In genomic region chr12:109619002-109619604, GRCh38 we compare ENCODE assay signal across 1 cellular context.
TF ChIP-seq lines count a peak whose summit lies in the region.

No MANE protein-coding gene starts in this region.

TF ChIP-seq in K562, 482 proteins besides CTCF, POLR2A, EP300 and RAD21 (continued from another document and continues in another):
- TF ChIP-seq, protein P1, sequence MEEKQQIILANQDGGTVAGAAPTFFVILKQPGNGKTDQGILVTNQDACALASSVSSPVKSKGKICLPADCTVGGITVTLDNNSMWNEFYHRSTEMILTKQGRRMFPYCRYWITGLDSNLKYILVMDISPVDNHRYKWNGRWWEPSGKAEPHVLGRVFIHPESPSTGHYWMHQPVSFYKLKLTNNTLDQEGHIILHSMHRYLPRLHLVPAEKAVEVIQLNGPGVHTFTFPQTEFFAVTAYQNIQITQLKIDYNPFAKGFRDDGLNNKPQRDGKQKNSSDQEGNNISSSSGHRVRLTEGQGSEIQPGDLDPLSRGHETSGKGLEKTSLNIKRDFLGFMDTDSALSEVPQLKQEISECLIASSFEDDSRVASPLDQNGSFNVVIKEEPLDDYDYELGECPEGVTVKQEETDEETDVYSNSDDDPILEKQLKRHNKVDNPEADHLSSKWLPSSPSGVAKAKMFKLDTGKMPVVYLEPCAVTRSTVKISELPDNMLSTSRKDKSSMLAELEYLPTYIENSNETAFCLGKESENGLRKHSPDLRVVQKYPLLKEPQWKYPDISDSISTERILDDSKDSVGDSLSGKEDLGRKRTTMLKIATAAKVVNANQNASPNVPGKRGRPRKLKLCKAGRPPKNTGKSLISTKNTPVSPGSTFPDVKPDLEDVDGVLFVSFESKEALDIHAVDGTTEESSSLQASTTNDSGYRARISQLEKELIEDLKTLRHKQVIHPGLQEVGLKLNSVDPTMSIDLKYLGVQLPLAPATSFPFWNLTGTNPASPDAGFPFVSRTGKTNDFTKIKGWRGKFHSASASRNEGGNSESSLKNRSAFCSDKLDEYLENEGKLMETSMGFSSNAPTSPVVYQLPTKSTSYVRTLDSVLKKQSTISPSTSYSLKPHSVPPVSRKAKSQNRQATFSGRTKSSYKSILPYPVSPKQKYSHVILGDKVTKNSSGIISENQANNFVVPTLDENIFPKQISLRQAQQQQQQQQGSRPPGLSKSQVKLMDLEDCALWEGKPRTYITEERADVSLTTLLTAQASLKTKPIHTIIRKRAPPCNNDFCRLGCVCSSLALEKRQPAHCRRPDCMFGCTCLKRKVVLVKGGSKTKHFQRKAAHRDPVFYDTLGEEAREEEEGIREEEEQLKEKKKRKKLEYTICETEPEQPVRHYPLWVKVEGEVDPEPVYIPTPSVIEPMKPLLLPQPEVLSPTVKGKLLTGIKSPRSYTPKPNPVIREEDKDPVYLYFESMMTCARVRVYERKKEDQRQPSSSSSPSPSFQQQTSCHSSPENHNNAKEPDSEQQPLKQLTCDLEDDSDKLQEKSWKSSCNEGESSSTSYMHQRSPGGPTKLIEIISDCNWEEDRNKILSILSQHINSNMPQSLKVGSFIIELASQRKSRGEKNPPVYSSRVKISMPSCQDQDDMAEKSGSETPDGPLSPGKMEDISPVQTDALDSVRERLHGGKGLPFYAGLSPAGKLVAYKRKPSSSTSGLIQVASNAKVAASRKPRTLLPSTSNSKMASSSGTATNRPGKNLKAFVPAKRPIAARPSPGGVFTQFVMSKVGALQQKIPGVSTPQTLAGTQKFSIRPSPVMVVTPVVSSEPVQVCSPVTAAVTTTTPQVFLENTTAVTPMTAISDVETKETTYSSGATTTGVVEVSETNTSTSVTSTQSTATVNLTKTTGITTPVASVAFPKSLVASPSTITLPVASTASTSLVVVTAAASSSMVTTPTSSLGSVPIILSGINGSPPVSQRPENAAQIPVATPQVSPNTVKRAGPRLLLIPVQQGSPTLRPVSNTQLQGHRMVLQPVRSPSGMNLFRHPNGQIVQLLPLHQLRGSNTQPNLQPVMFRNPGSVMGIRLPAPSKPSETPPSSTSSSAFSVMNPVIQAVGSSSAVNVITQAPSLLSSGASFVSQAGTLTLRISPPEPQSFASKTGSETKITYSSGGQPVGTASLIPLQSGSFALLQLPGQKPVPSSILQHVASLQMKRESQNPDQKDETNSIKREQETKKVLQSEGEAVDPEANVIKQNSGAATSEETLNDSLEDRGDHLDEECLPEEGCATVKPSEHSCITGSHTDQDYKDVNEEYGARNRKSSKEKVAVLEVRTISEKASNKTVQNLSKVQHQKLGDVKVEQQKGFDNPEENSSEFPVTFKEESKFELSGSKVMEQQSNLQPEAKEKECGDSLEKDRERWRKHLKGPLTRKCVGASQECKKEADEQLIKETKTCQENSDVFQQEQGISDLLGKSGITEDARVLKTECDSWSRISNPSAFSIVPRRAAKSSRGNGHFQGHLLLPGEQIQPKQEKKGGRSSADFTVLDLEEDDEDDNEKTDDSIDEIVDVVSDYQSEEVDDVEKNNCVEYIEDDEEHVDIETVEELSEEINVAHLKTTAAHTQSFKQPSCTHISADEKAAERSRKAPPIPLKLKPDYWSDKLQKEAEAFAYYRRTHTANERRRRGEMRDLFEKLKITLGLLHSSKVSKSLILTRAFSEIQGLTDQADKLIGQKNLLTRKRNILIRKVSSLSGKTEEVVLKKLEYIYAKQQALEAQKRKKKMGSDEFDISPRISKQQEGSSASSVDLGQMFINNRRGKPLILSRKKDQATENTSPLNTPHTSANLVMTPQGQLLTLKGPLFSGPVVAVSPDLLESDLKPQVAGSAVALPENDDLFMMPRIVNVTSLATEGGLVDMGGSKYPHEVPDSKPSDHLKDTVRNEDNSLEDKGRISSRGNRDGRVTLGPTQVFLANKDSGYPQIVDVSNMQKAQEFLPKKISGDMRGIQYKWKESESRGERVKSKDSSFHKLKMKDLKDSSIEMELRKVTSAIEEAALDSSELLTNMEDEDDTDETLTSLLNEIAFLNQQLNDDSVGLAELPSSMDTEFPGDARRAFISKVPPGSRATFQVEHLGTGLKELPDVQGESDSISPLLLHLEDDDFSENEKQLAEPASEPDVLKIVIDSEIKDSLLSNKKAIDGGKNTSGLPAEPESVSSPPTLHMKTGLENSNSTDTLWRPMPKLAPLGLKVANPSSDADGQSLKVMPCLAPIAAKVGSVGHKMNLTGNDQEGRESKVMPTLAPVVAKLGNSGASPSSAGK (IDR thresholded peaks at IDR 0.05) = peak; percentile 22; the same call in 1 of the 2 replicates
- TF ChIP-seq MAFF (IDR thresholded peaks at IDR 0.05; ENCODE audit: low read length) = no peak
- no peak for TF ChIP-seq PHF21A (IDR thresholded peaks at IDR 0.05; ENCODE audit: borderline replicate concordance, low read depth)
- no peak for TF ChIP-seq SETDB1 (IDR thresholded peaks at IDR 0.05; ENCODE audit: low read length)
- peak; percentile 89 for TF ChIP-seq CREM (IDR thresholded peaks at IDR 0.05; ENCODE audit: low read depth)
- TF ChIP-seq NFE2L1 (tag; IDR thresholded peaks at IDR 0.05; ENCODE audit: borderline replicate concordance, low read depth) = no peak
- TF ChIP-seq, protein P2, sequence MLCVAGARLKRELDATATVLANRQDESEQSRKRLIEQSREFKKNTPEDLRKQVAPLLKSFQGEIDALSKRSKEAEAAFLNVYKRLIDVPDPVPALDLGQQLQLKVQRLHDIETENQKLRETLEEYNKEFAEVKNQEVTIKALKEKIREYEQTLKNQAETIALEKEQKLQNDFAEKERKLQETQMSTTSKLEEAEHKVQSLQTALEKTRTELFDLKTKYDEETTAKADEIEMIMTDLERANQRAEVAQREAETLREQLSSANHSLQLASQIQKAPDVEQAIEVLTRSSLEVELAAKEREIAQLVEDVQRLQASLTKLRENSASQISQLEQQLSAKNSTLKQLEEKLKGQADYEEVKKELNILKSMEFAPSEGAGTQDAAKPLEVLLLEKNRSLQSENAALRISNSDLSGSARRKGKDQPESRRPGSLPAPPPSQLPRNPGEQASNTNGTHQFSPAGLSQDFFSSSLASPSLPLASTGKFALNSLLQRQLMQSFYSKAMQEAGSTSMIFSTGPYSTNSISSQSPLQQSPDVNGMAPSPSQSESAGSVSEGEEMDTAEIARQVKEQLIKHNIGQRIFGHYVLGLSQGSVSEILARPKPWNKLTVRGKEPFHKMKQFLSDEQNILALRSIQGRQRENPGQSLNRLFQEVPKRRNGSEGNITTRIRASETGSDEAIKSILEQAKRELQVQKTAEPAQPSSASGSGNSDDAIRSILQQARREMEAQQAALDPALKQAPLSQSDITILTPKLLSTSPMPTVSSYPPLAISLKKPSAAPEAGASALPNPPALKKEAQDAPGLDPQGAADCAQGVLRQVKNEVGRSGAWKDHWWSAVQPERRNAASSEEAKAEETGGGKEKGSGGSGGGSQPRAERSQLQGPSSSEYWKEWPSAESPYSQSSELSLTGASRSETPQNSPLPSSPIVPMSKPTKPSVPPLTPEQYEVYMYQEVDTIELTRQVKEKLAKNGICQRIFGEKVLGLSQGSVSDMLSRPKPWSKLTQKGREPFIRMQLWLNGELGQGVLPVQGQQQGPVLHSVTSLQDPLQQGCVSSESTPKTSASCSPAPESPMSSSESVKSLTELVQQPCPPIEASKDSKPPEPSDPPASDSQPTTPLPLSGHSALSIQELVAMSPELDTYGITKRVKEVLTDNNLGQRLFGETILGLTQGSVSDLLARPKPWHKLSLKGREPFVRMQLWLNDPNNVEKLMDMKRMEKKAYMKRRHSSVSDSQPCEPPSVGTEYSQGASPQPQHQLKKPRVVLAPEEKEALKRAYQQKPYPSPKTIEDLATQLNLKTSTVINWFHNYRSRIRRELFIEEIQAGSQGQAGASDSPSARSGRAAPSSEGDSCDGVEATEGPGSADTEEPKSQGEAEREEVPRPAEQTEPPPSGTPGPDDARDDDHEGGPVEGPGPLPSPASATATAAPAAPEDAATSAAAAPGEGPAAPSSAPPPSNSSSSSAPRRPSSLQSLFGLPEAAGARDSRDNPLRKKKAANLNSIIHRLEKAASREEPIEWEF (CRISPR knock-in tag; IDR thresholded peaks at IDR 0.05) = no peak
- no peak for TF ChIP-seq HDAC6 (IDR thresholded peaks at IDR 0.05; ENCODE audit: low read depth, low read length)
- TF ChIP-seq NCOA6 (IDR thresholded peaks at IDR 0.05) = no peak
- TF ChIP-seq, protein P3, sequence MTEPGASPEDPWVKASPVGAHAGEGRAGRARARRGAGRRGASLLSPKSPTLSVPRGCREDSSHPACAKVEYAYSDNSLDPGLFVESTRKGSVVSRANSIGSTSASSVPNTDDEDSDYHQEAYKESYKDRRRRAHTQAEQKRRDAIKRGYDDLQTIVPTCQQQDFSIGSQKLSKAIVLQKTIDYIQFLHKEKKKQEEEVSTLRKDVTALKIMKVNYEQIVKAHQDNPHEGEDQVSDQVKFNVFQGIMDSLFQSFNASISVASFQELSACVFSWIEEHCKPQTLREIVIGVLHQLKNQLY (CRISPR knock-in tag; conservative IDR thresholded peaks at IDR 0.05) = no peak
- peak; percentile 64; the same call in 1 of the 2 replicates for TF ChIP-seq MTA3 (IDR thresholded peaks at IDR 0.05; ENCODE audit: borderline replicate concordance)
- peak; percentile 96 for TF ChIP-seq RBM25 (IDR thresholded peaks at IDR 0.05; ENCODE audit: low read depth, low read length, severe bottlenecking)
- no peak for TF ChIP-seq JUNB (CRISPR knock-in tag; conservative IDR thresholded peaks at IDR 0.05)
- peak; percentile 55; the same call in 1 of the 2 replicates for TF ChIP-seq ADNP (tag; IDR thresholded peaks at IDR 0.05)
- peak; percentile 91 for TF ChIP-seq CREB1 (IDR thresholded peaks at IDR 0.05)
- TF ChIP-seq CREB1 (CRISPR knock-in tag; IDR thresholded peaks at IDR 0.05) = peak; percentile 91
- no peak for TF ChIP-seq CEBPG (CRISPR knock-in tag; IDR thresholded peaks at IDR 0.05)
- peak in 1 of 2 experiments; percentile 48; a peak in 1 of 4 replicates for TF ChIP-seq CEBPG (tag; conservative IDR thresholded peaks at IDR 0.05 in 1 of 2, IDR thresholded peaks at IDR 0.05 in 1 of 2)
- peak; percentile 54 for TF ChIP-seq PKNOX1 (IDR thresholded peaks at IDR 0.05)
- no peak for TF ChIP-seq ZNF212 (CRISPR knock-in tag; IDR thresholded peaks at IDR 0.05)
- no peak for TF ChIP-seq IRF2 (CRISPR knock-in tag; IDR thresholded peaks at IDR 0.05)
- TF ChIP-seq MEIS2 (IDR thresholded peaks at IDR 0.05; ENCODE audit: partially characterized antibody) = peak; percentile 30
- no peak for TF ChIP-seq SRSF1 (IDR thresholded peaks at IDR 0.05; ENCODE audit: low read depth, low read length)
- no peak for TF ChIP-seq ARNT (IDR thresholded peaks at IDR 0.05)
- TF ChIP-seq FOXM1 (IDR thresholded peaks at IDR 0.05; ENCODE audit: low read depth) = peak; percentile 60
- no peak for TF ChIP-seq FOXM1 (CRISPR knock-in tag; IDR thresholded peaks at IDR 0.05; ENCODE audit: low read depth)
- TF ChIP-seq HINFP (tag; conservative IDR thresholded peaks at IDR 0.05; ENCODE audit: low read depth) = no peak
- TF ChIP-seq MNT (conservative IDR thresholded peaks at IDR 0.05) = peak; percentile 41 to 62
- TF ChIP-seq ZSCAN32 (CRISPR knock-in tag; IDR thresholded peaks at IDR 0.05) = no peak
- no peak for TF ChIP-seq ATF1 (CRISPR knock-in tag; IDR thresholded peaks at IDR 0.05)
- TF ChIP-seq ATF1 (tag; IDR thresholded peaks at IDR 0.05) = peak; percentile 91
- no peak for TF ChIP-seq ZNF592 (IDR thresholded peaks at IDR 0.05)
- no peak for TF ChIP-seq HDGF (IDR thresholded peaks at IDR 0.05)
